ENCODE assay signal across 1 cellular context in the genomic region with DNA sequence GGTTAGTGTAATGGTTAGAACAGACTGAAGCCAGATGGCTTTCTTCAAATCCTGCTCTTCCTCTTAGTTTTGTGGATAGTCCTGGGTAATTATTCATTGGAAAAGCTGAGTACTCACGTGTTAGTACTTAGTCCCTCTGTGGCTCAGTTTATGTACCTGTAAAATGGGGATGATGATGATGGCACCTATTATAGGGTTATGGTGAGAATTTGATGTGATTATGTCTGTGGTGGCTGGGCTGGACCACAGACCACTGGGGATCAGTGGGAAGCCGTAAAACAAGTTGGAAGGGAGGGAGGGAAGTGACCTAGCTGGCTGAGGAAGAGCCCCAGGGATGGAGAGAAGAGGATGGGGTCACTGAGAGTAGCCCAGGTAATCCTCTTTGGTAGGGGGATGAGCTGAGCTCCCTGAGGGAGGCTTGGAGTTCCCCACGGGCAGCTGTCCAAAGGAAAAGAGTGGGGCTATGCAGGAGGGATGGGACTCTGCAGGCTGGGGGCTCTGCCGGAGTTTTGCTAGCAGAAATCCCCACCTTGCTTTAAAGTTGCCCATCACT.
TF ChIP-seq lines count a peak whose summit lies in the region.

No MANE protein-coding gene starts in this region.

TF ChIP-seq in HepG2, 621 proteins besides CTCF, POLR2A, EP300 and RAD21:
- TF ChIP-seq ZMYM3 (CRISPR knock-in tag; IDR thresholded peaks at IDR 0.05) = 0 out of 2 replicates have a peak, but pooled peaks have one; percentile 26
- TF ChIP-seq ZNF629 (CRISPR knock-in tag; conservative IDR thresholded peaks at IDR 0.05) = peak; percentile 90
- no peak for TF ChIP-seq ZNF441 (CRISPR knock-in tag; IDR thresholded peaks at IDR 0.05; ENCODE audit: borderline replicate concordance)
- no peak for TF ChIP-seq RARG (CRISPR knock-in tag; IDR thresholded peaks at IDR 0.05; ENCODE audit: low read depth)
